In the genomic region with DNA sequence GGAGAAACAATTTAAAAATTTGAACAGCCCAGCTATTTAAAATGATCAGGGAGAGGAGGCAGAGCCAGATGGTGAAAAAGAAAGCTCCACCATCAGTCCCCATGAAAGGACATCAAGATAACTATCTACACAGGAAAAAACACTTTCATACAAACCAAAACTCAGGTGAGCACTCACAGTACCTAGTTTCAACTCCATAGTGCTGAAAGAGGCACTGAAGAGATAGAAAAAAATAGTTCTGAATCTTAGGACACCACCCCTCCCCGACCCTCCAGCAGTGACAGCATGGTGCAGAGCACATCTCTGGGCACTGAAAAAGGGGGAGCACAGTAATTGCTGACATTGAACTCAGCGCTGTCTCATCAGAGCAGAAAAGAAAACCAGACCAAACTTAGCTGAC, we compare ENCODE assay signal across 16 cellular contexts.
DNase-seq lines count a peak whose midpoint lies in the region; TF ChIP-seq lines count a peak whose summit lies in the region.
"Had no signal": no experiment of that assay in that cellular context is flagged by ENCODE, and none has a peak within 500 bp of the region (broad histone marks: within the 10 kb centered on the region; RNA-seq: fewer than 3 reads in every experiment).

No MANE protein-coding gene starts in this region.

- peak overlapping the region; percentile 28; the same call in 1 of the 2 replicates for H2AFZ ChIP-seq in MM.1S (ENCODE audit: low read length)
- no peak overlapping the region for H2AFZ ChIP-seq in mesenchymal stem cell (ENCODE audit: low read depth, low read length)

- H3K4ac ChIP-seq in mesenchymal stem cell (ENCODE audit: low read depth in 1 of 2, low read length in 2 of 2): no peak overlapping the region

- intact Hi-C loops in stomach (cut with DNase I; ENCODE audit: low total_unique reads): no loop called here

- H3K9me3 ChIP-seq in MM.1S (replicated peaks; ENCODE audit: insufficient read depth, low read length) (no peaks in the 10 kb centered on the region), mesenchymal stem cell (ENCODE audit: control insufficient read depth, low read length) (no peaks in the 10 kb centered on the region), stomach (no peaks in the 10 kb centered on the region)
- H3K9me3 ChIP-seq: BLaER1 treated with 17β-estradiol and CSF1 and Interleukin-3, amounts not matched to agents 10 nM and 100 nM; Caco-2 had no signal

- H4K8ac ChIP-seq in mesenchymal stem cell (ENCODE audit: low read length): no peak overlapping the region

- TF ChIP-seq CTCF in GM12864 (IDR thresholded peaks at IDR 0.05; ENCODE audit: low read depth, low read length, missing control alignments): no peak
- no peak for TF ChIP-seq CTCF in MM.1S (IDR thresholded peaks at IDR 0.05; ENCODE audit: low read length)
- no peak for TF ChIP-seq CTCF in stomach (IDR thresholded peaks at IDR 0.05)

- peak overlapping the region; percentile 27 for H4K91ac ChIP-seq in mesenchymal stem cell (ENCODE audit: low read length)

- DNase-seq in GM12864 (ENCODE audit: low read depth): peak; percentile 3
- DNase-seq in MM.1S: peak; percentile 75
- DNase-seq in mesenchymal stem cell: no peak
- no peak for DNase-seq in stomach
- no peak for DNase-seq in activated gamma-delta T cell treated with Interleukin-2 at 50 U/mL for 16 hours
- DNase-seq: AML-193; Caco-2; Calu3; CD4-positive, alpha-beta T cell; CD8-positive, alpha-beta T cell; DMS79 treated with DMSO at 0.1 percent for 48 hours; GF-D8 had no signal

- H3K36me3 ChIP-seq in MM.1S (replicated peaks; ENCODE audit: insufficient read depth, low read length): no peaks in the 10 kb centered on the region
- no peaks in the 10 kb centered on the region for H3K36me3 ChIP-seq in mesenchymal stem cell (ENCODE audit: control insufficient read depth in 1 of 2, insufficient read depth in 2 of 2, low read depth in 1 of 2, low read length in 2 of 2)
- H3K36me3 ChIP-seq in stomach: no peaks in the 10 kb centered on the region
- H3K36me3 ChIP-seq: BLaER1 treated with 17β-estradiol and CSF1 and Interleukin-3, amounts not matched to agents 10 nM and 100 nM had no signal

- H3F3A ChIP-seq in MM.1S (ENCODE audit: insufficient read depth, low read length): peaks cover 9% of the 10 kb centered on the region; the same call in 1 of the 2 replicates

- H2BK120ac ChIP-seq in mesenchymal stem cell (ENCODE audit: low read depth, low read length): no peak overlapping the region

- no peak overlapping the region for H2BK15ac ChIP-seq in mesenchymal stem cell (ENCODE audit: low read depth, poor library complexity, severe bottlenecking)

- no peak overlapping the region for H2AK5ac ChIP-seq in mesenchymal stem cell (ENCODE audit: low read length, severe bottlenecking)

- H2BK5ac ChIP-seq in mesenchymal stem cell (ENCODE audit: low read depth, low read length, poor library complexity, severe bottlenecking): no peak overlapping the region

- H3K4me1 ChIP-seq in MM.1S (ENCODE audit: low read length): peaks cover 13% of the 10 kb centered on the region
- no peaks in the 10 kb centered on the region for H3K4me1 ChIP-seq in mesenchymal stem cell (ENCODE audit: control insufficient read depth, insufficient read depth, low read depth, low read length)
- H3K4me1 ChIP-seq in stomach: no peaks in the 10 kb centered on the region
- H3K4me1 ChIP-seq: A549; BLaER1 treated with 17β-estradiol and CSF1 and Interleukin-3, amounts not matched to agents 10 nM and 100 nM; Caco-2 had no signal

- TF ChIP-seq EP300 in stomach (IDR thresholded peaks at IDR 0.05): no peak

- no peak for TF ChIP-seq POLR2A in stomach (IDR thresholded peaks at IDR 0.05)

- no peaks in the 10 kb centered on the region for H3K79me2 ChIP-seq in MM.1S (ENCODE audit: low read length)

- no peaks in the 10 kb centered on the region for H3K27me3 ChIP-seq in MM.1S (replicated peaks; ENCODE audit: insufficient read depth, low read length)
- H3K27me3 ChIP-seq in mesenchymal stem cell (ENCODE audit: control insufficient read depth in 1 of 2, insufficient read depth in 1 of 2, low read length in 2 of 2): no peaks in the 10 kb centered on the region
- no peaks in the 10 kb centered on the region for H3K27me3 ChIP-seq in stomach
- H3K27me3 ChIP-seq: BLaER1 treated with 17β-estradiol and CSF1 and Interleukin-3, amounts not matched to agents 10 nM and 100 nM had no signal

- H3K14ac ChIP-seq in mesenchymal stem cell (ENCODE audit: low read length in 2 of 2): no peak overlapping the region

- no peak overlapping the region for H3K23ac ChIP-seq in mesenchymal stem cell (ENCODE audit: low read length in 2 of 2)

- H3K4me2 ChIP-seq in MM.1S (ENCODE audit: low read depth, low read length) (peak overlapping the region; percentile 49; the same call in 1 of the 2 replicates), mesenchymal stem cell (ENCODE audit: low read length, poor library complexity, severe bottlenecking) (no peak overlapping the region)
- H3K4me2 ChIP-seq: A549; BLaER1 treated with 17β-estradiol and CSF1 and Interleukin-3, amounts not matched to agents 10 nM and 100 nM had no signal

- H3K79me1 ChIP-seq in mesenchymal stem cell (replicated peaks; ENCODE audit: low read length, poor library complexity, severe bottlenecking): no peaks in the 10 kb centered on the region

- no peak overlapping the region for H3K18ac ChIP-seq in mesenchymal stem cell (ENCODE audit: low read depth in 1 of 2, low read length in 2 of 2)

- H3K9ac ChIP-seq in MM.1S (ENCODE audit: low read length): no peak overlapping the region
- no peak overlapping the region for H3K9ac ChIP-seq in mesenchymal stem cell (ENCODE audit: low read length)
- H3K9ac ChIP-seq: BLaER1 treated with 17β-estradiol and CSF1 and Interleukin-3, amounts not matched to agents 10 nM and 100 nM had no signal

- H3K4me3 ChIP-seq in GM12864 (ENCODE audit: low read depth, low read length) (no peak overlapping the region), MM.1S (ENCODE audit: low read length) (no peak overlapping the region), mesenchymal stem cell (ENCODE audit: insufficient read depth in 1 of 2, low read depth in 1 of 2, low read length in 2 of 2) (no peak overlapping the region), stomach (no peak overlapping the region)
- H3K4me3 ChIP-seq: A549; BLaER1 treated with 17β-estradiol and CSF1 and Interleukin-3, amounts not matched to agents 10 nM and 100 nM had no signal

- 77% methylated on average over 2 of the region's 2 CpGs for WGBS in mesenchymal stem cell
- WGBS in stomach, 5 donors: 57 to 73% (median 64%) methylated on average over 2 of the region's 2 CpGs

- H4K20me1 ChIP-seq in MM.1S (ENCODE audit: insufficient read depth, low read length): no peaks in the 10 kb centered on the region
- H4K20me1 ChIP-seq: BLaER1 treated with 17β-estradiol and CSF1 and Interleukin-3, amounts not matched to agents 10 nM and 100 nM had no signal

- H3K9me2 ChIP-seq in MM.1S (replicated peaks; ENCODE audit: insufficient read depth, low read length): no peaks in the 10 kb centered on the region

- no peak overlapping the region for H2BK12ac ChIP-seq in mesenchymal stem cell (ENCODE audit: low read length in 2 of 2)

- H3K27ac ChIP-seq in MM.1S (ENCODE audit: low read length): peak overlapping the region; percentile 43; the same call in 1 of the 2 replicates
- H3K27ac ChIP-seq in mesenchymal stem cell (ENCODE audit: low read length, poor library complexity, severe bottlenecking): no peak overlapping the region
- no peak overlapping the region for H3K27ac ChIP-seq in stomach
- H3K27ac ChIP-seq: 22Rv1; A549; BLaER1 treated with 17β-estradiol and CSF1 and Interleukin-3, amounts not matched to agents 10 nM and 100 nM; C4-2B had no signal

Comparison
In these comparisons a context has a peak if more than half of its experiments do, and no peak if none do; other contexts are left out.
1. DNase-seq: peak in GM12864 (single experiment) and MM.1S (single experiment); none in mesenchymal stem cell (single experiment), stomach (single experiment) and activated gamma-delta T cell treated with Interleukin-2 at 50 U/mL for 16 hours (single experiment).